ENCODE assay signal across 10 cellular contexts in the genomic region with DNA sequence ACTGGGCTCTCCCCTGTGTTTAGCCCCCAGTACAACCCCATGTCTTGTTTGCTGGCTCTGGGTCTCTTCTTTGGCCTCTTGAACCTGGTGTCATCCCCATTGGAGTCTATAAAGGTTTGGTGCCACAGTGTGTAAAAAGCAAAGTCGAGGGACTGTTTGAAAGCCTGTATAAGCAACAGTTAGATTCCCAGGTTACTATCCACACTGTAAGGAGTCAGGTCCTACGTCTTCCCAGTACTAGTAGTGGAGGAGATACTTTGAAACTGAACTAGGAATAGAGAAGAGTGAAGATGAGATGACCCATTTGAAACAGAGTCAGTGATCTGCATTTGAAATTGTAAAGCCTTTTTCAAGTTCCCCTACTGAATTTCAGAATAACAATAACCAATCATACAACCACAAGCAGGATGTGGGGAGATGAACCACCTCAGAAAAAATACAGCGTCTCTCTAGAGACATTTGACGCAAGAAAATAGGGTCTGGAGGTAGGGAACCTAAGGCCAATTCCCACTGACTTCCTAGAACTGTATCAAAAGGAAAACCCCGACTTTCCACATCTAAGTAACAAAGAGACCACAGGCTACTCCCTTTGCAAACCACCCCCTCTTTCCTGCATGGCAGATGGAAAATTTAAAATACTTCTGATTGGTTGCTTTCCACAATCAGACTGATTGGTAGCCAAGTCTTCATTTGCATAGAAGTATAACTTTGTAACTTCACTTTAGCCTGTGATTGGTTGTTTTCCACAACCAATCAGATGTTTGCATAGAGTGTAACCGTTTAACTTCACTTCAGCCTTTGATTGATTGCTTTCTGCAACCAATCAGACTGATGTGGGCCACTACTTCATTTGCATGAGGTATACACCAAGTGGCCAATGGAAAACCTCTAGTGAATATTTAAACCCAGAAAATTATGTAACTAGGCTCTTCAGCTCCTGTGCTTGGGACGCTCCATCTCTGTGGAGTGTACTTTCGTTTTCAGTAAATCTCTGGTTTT. TPM values are rescaled to one million over a fixed set of nuclear protein-coding genes. Genes with fewer than 3 reads are reported as not detected.
DNase-seq lines count a peak whose midpoint lies in the region; ATAC-seq, FAIRE-seq and TF ChIP-seq lines count a peak whose summit lies in the region.
"Had no signal": no experiment of that assay in that cellular context is flagged by ENCODE, and none has a peak within 500 bp of the region (broad histone marks: within the 10 kb centered on the region; RNA-seq: fewer than 3 reads in every experiment).

No MANE protein-coding gene starts in this region.

- POLR2A ChIA-PET in WTC11 (lab: Charles Lee) (no interaction called here), H1 (lab: Charles Lee; ENCODE audit: partially characterized antibody) (interaction anchor here (0.5 kb wide), 1 partner anchor 25 kb away, joined by 3 read pairs; no protein-coding TSS in a partner anchor)

- no peak overlapping the region for H3K56ac ChIP-seq in H1 (replicated peaks; ENCODE audit: insufficient read length, low read depth, low read length)

- no peak overlapping the region for H2BK20ac ChIP-seq in H1 (ENCODE audit: low read length)

- H3K27ac ChIP-seq in right atrium auricular region = no peak overlapping the region
- H3K27ac ChIP-seq in H1 (ENCODE audit: low read depth, low read length) = no peak overlapping the region

- no peaks in the 10 kb centered on the region for H3K79me1 ChIP-seq in H1 (ENCODE audit: low read depth, low read length)

- TF ChIP-seq CTCF in right atrium auricular region (IDR thresholded peaks at IDR 0.05) (no peak), WTC11 (IDR thresholded peaks at IDR 0.05) (no peak), H1 (IDR thresholded peaks at IDR 0.05; ENCODE audit: control extremely low read depth in 1 of 3, insufficient read depth in 1 of 3, low read depth in 1 of 3, low read length in 3 of 3) (no peak), type B pancreatic cell (conservative IDR thresholded peaks at IDR 0.05) (no peak)

- no peak overlapping the region for H2BK15ac ChIP-seq in H1 (ENCODE audit: low read length)

- H3K4me1 Mint-ChIP-seq in WTC11 (peaks cover 16% of the 10 kb centered on the region), type B pancreatic cell (ENCODE audit: unreplicated experiment) (peaks cover 30% of the 10 kb centered on the region)

- H3K4me3 ChIP-seq in right atrium auricular region (no peak overlapping the region), H1 (ENCODE audit: extremely low read depth in 1 of 4, insufficient read depth in 2 of 4, low read depth in 3 of 4, low read length in 4 of 4) (no peak overlapping the region)

- TF ChIP-seq POLR2A in H1 (IDR thresholded peaks at IDR 0.05; ENCODE audit: control extremely low read depth in 1 of 2, low read depth in 2 of 2, low read length in 2 of 2) = no peak

- H3K9ac ChIP-seq in H1 (replicated peaks in 1 of 4; ENCODE audit: extremely low read depth in 1 of 4, low read depth in 3 of 4, low read length in 3 of 4) = no peak overlapping the region

- no peak for DNase-seq in left ventricle myocardium superior
- DNase-seq in right atrium auricular region (ENCODE audit: low spot score) = no peak
- DNase-seq in WTC11 (ENCODE audit: low spot score) = no peak
- no peak for DNase-seq in H1 (ENCODE audit: low read depth in 1 of 2, low spot score in 2 of 2)
- DNase-seq in type B pancreatic cell (ENCODE audit: extremely low spot score, unreplicated experiment) = no peak
- no peak for DNase-seq in amygdala (lab: John Stamatoyannopoulos, UW)
- DNase-seq in dermis blood vessel endothelial cell = no peak
- DNase-seq: left cardiac atrium, NCI-H2081 had no signal

- H4K91ac ChIP-seq in H1 (replicated peaks; ENCODE audit: insufficient read length, low read length) = no peak overlapping the region

- H3K4me2 ChIP-seq in H1 (ENCODE audit: insufficient read depth in 1 of 2, low read depth in 2 of 2, low read length in 2 of 2) = no peak overlapping the region

- 87% methylated on average over 7 of the region's 8 CpGs; no CpG with 5 or more reads in 1 of the 2 experiments for whole genome bisulfite sequencing in H1 (ENCODE audit: extremely low coverage in 1 of 2, insufficient coverage in 1 of 2, insufficient read length in 1 of 2, insufficient replicate concordance in 2 of 2, low coverage in 1 of 2, low lambda C conversion rate in 2 of 2, missing lambda C conversion rate in 1 of 2), 2 experiments

- no peak for TF ChIP-seq EP300 in H1 (IDR thresholded peaks at IDR 0.05; ENCODE audit: borderline replicate concordance in 1 of 2, low read depth in 2 of 2, low read length in 2 of 2)

- H2AFZ ChIP-seq in H1 (ENCODE audit: low read length) = peak overlapping the region; percentile 55; the same call in 1 of the 2 replicates

- intact Hi-C loops in left ventricle myocardium superior (cut with micrococcal nuclease) = no loop called here

- peak; percentile 20 for ATAC-seq in left ventricle myocardium superior
- peak; percentile 32; the same call in 1 of the 2 replicates for ATAC-seq in WTC11
- ATAC-seq in HG02885 (IDR thresholded peaks at IDR 0.05; ENCODE audit: poor library complexity, unreplicated experiment) = no peak

- H3K4me3 Mint-ChIP-seq in WTC11 = no peak overlapping the region
- H3K4me3 Mint-ChIP-seq in type B pancreatic cell = peak overlapping the region; percentile 43

- no peak overlapping the region for H4K8ac ChIP-seq in H1 (ENCODE audit: extremely low read depth, insufficient read depth, low read length)

- peaks cover 9% of the 10 kb centered on the region for H3K9me3 Mint-ChIP-seq in WTC11
- H3K9me3 Mint-ChIP-seq in type B pancreatic cell = peaks cover 10% of the 10 kb centered on the region

- FAIRE-seq in H1 (lab: Jason Lieb, UNC) = no peak

- H3K79me2 ChIP-seq in H1 (ENCODE audit: control insufficient read depth in 1 of 2, insufficient read depth in 2 of 2, low read length in 2 of 2) = no peaks in the 10 kb centered on the region

- H2AK5ac ChIP-seq in H1 (ENCODE audit: low read depth, low read length) = no peak overlapping the region

- no peak overlapping the region for H3K14ac ChIP-seq in H1 (ENCODE audit: insufficient read length)

- no peaks in the 10 kb centered on the region for H3K36me3 ChIP-seq in right atrium auricular region
- H3K36me3 ChIP-seq in H1 (ENCODE audit: control insufficient read depth in 2 of 4, insufficient read depth in 4 of 4, low read length in 3 of 4) = no peaks in the 10 kb centered on the region

- H3K9me3 ChIP-seq in right atrium auricular region (no peaks in the 10 kb centered on the region), H1 (ENCODE audit: insufficient read depth in 2 of 2, low read depth in 1 of 2, low read length in 1 of 2) (no peaks in the 10 kb centered on the region)

- no peaks in the 10 kb centered on the region for H3K27me3 ChIP-seq in right atrium auricular region
- no peaks in the 10 kb centered on the region for H3K27me3 ChIP-seq in H1 (replicated peaks in 1 of 4; ENCODE audit: control insufficient read depth in 3 of 4, extremely low read depth in 1 of 4, insufficient read depth in 3 of 4, low read length in 3 of 4)

- H3K4ac ChIP-seq in H1 (replicated peaks; ENCODE audit: insufficient read length, low read depth, low read length) = no peak overlapping the region

- no peaks in the 10 kb centered on the region for H3K23me2 ChIP-seq in H1 (ENCODE audit: low read depth, low read length)

- H3K4me1 ChIP-seq in right atrium auricular region = peaks cover 0 to 4% of the 10 kb centered on the region in 2 donors
- H3K4me1 ChIP-seq in H1 (replicated peaks in 1 of 4; ENCODE audit: control insufficient read depth in 3 of 4, insufficient read depth in 4 of 4, low read length in 3 of 4) = peaks cover 0 to 5% (median 2%) of the 10 kb centered on the region in 4 experiments; a peak in 4 of 7 replicates

- H3K27ac Mint-ChIP-seq in WTC11 (peak overlapping the region; percentile 31; the same call in 1 of the 2 replicates), type B pancreatic cell (peak overlapping the region; percentile 90)

- H2BK120ac ChIP-seq in H1 (replicated peaks; ENCODE audit: low read depth, low read length) = no peak overlapping the region

- H3K27me3 Mint-ChIP-seq in WTC11 (ENCODE audit: low read depth) (no peaks in the 10 kb centered on the region), type B pancreatic cell (no peaks in the 10 kb centered on the region)

- 0 out of 2 replicates have a peak overlapping the region, but pooled peaks have one; percentile 22 for H2BK12ac ChIP-seq in H1 (ENCODE audit: low read depth, low read length)

- no peak for TF ChIP-seq RAD21 in H1 (IDR thresholded peaks at IDR 0.05 in 1 of 2, conservative IDR thresholded peaks at IDR 0.05 in 1 of 2; ENCODE audit: low read depth in 2 of 2, low read length in 2 of 2)

- CTCF ChIA-PET in WTC11 (lab: Charles Lee) = no interaction called here
- CTCF ChIA-PET in H1 (lab: Charles Lee; ENCODE audit: partially characterized antibody) = interaction anchor here (0.6 to 3.2 kb wide), 6 partner anchors 9 to 125 kb away, joined by 3 to 18 read pairs (median 4); no protein-coding TSS in a partner anchor

- no peak overlapping the region for H4K5ac ChIP-seq in H1 (ENCODE audit: insufficient read length, low read depth, low read length)

- no peaks in the 10 kb centered on the region for H4K20me1 ChIP-seq in H1 (replicated peaks in 1 of 2; ENCODE audit: control insufficient read depth in 1 of 2, insufficient read depth in 2 of 2, low read length in 2 of 2)

- H3K23ac ChIP-seq in H1 (ENCODE audit: insufficient read length) = no peak overlapping the region

- H3K18ac ChIP-seq in H1 (ENCODE audit: extremely low read depth, low read length) = no peak overlapping the region

- no peaks in the 10 kb centered on the region for H3K36me3 Mint-ChIP-seq in WTC11
- no peaks in the 10 kb centered on the region for H3K36me3 Mint-ChIP-seq in type B pancreatic cell

- no peak overlapping the region; the same call in 1 of the 2 replicates for H2BK5ac ChIP-seq in H1 (ENCODE audit: low read depth, low read length)

TF ChIP-seq in WTC11, 78 proteins besides CTCF, POLR2A, EP300 and RAD21 (continues in another document):
- TF ChIP-seq PRRX2 (CRISPR knock-in tag; IDR thresholded peaks at IDR 0.05) = no peak

TF ChIP-seq in H1, 55 proteins besides CTCF, POLR2A, EP300 and RAD21 (continues in another document):
- TF ChIP-seq SAP30 (IDR thresholded peaks at IDR 0.05; ENCODE audit: insufficient read depth, insufficient replicate concordance, low read length) = no peak

RNA-seq across cellular contexts. Expression of a gene that starts 49.9 kb away (rescaled TPM):
- 10.5 TPM for total RNA-seq in left ventricle myocardium superior
- total RNA-seq in right atrium auricular region = 10 to 100 TPM in 1 of 2 donors, 1 to 10 TPM in 1; 7.2 to 10.0 TPM
- total RNA-seq in WTC11 (2021) = 2.7 to 4.5 TPM (median 3.8 TPM) in 3 replicates
- total RNA-seq in H1 (2021; fragmentation: NEBNext Ultra II Directional; extraction: Animal tissue kit (Norgen Biotek cat#: 25700)) = 3.9 and 5.2 TPM in 2 replicates
- 0.85 and 0.95 TPM in 2 replicates for polyA plus RNA-seq in H1 (2011; rRNA removed)
- polyA plus RNA-seq in H1 (2011; cell fraction: cytosol; rRNA removed) = 1.7 TPM
- polyA plus RNA-seq in H1 (2011; cell fraction: nucleus; rRNA removed) = 1.4 TPM
- polyA plus RNA-seq in H1 (2012, experiment 1 of 2) = 1.2 to 1.8 TPM (median 1.4 TPM) in 4 replicates
- 0.07 TPM for polyA plus RNA-seq in H1 (2012, experiment 2 of 2)
- 4.4 TPM for polyA plus RNA-seq in H1 (2013, experiment 1 of 2)
- 3.9 TPM for polyA plus RNA-seq in H1 (2013, experiment 2 of 2)
- 2.8 and 4.0 TPM in 2 replicates for polyA minus RNA-seq in H1 (2011; rRNA and poly(A)+ RNA removed)
- 1.7 TPM for polyA minus RNA-seq in H1 (2011; cell fraction: cytosol; rRNA and poly(A)+ RNA removed)
- 5.5 TPM for polyA minus RNA-seq in H1 (2011; cell fraction: nucleus; rRNA and poly(A)+ RNA removed)
- total RNA-seq in type B pancreatic cell (ENCODE audit: low replicate concordance) = 19.6 and 21.1 TPM in 2 replicates
- total RNA-seq in dermis blood vessel endothelial cell = 47.1 and 55.0 TPM in 2 replicates
